ENCODE assay signal across 1 cellular context in genomic region chr19:47490847-47491246, GRCh38.
TF ChIP-seq lines count a peak whose summit lies in the region.

No MANE protein-coding gene starts in this region.

TF ChIP-seq in IMR-90, 13 proteins besides CTCF, POLR2A, EP300 and RAD21:
- no peak for TF ChIP-seq SMC3 (IDR thresholded peaks at IDR 0.05; ENCODE audit: low read depth, low read length)
- TF ChIP-seq RCOR1 (IDR thresholded peaks at IDR 0.05; ENCODE audit: insufficient replicate concordance, low read length) = no peak
- TF ChIP-seq CHD1 (IDR thresholded peaks at IDR 0.05; ENCODE audit: low read depth, low read length) = no peak
- no peak for TF ChIP-seq MAZ (IDR thresholded peaks at IDR 0.05; ENCODE audit: borderline replicate concordance, low read depth, low read length)
- TF ChIP-seq CEBPB (IDR thresholded peaks at IDR 0.05; ENCODE audit: low read depth, low read length) = no peak
- TF ChIP-seq MXI1 (IDR thresholded peaks at IDR 0.05; ENCODE audit: borderline replicate concordance, low read depth, low read length) = no peak
- TF ChIP-seq ELK1 (IDR thresholded peaks at IDR 0.05; ENCODE audit: borderline replicate concordance, low read depth, low read length) = no peak
- no peak for TF ChIP-seq USF2 (IDR thresholded peaks at IDR 0.05; ENCODE audit: low read depth, low read length)
